ENCODE assay signal across 18 cellular contexts in the genomic region with DNA sequence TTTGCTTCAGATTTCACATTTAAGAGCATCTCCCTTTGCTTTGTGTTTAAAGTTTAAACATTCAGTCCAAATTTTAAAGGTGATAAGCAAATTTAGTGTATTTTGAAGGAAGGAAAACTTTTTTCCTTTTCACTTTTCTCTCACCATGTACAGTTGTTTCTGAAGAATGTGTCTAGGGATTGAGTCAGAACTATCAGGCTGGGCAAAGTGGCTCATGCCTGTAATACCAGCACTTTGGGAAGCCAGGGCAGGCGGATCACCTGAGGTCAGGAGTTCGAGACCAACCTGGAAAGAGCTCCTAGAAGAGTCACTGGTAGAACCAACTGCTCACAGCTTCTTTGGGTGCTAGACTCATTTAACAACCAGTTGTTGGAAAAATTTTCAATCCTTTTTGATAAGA.
"Had no signal": no experiment of that assay in that cellular context is flagged by ENCODE, and none has a peak within 500 bp of the region (broad histone marks: within the 10 kb centered on the region; RNA-seq: fewer than 3 reads in every experiment).

No MANE protein-coding gene starts in this region.

- H3K4me1 ChIP-seq: breast epithelium, spleen had no signal

- DNase-seq: activated CD4-positive, alpha-beta memory T cell treated with anti-CD3 and anti-CD28 coated beads for 36 hours; activated gamma-delta T cell treated with Interleukin-2 at 50 U/mL for 16 hours; activated naive CD8-positive, alpha-beta T cell treated with anti-CD3 and anti-CD28 coated beads, Interleukin-2, amount 10 ng/mL, durations not matched to agents 7 days and 5 days; activated T-cell treated with anti-CD3 and anti-CD28 coated beads, Interleukin-2, amount 50 U/mL, for 48 hours; anterior cingulate cortex; kidney glomerular epithelial cell; posterior cingulate gyrus; spleen; stimulated activated CD4-positive, alpha-beta T cell treated with anti-CD3 and anti-CD28 coated beads, Interleukin-2, amount 100 ng/mL, for 24 hours; stimulated activated naive B cell treated with anti-CD40 and anti-IgM and Interleukin-4, amounts not matched to agents 10 μg/mL and 1 μg/mL and 100 μg/mL, for 72 hours; substantia nigra; SW 1271; T-helper 9 cell; transverse colon had no signal

- H3K4me3 ChIP-seq: breast epithelium, right atrium auricular region, spleen, transverse colon had no signal

- H3K9me3 ChIP-seq: breast epithelium, right atrium auricular region, spleen, transverse colon had no signal

- H3K9me3 Mint-ChIP-seq: activated CD4-positive, alpha-beta memory T cell treated with anti-CD3 and anti-CD28 coated beads for 36 hours; stimulated activated naive B cell treated with anti-CD40 and anti-IgM and Interleukin-4, amounts not matched to agents 10 μg/mL and 1 μg/mL and 100 μg/mL, for 72 hours had no signal

- H3K27ac ChIP-seq: breast epithelium, spleen, transverse colon, VCaP had no signal

- H3K36me3 ChIP-seq: breast epithelium, right atrium auricular region, spleen, transverse colon had no signal

- H3K4me1 Mint-ChIP-seq: activated naive CD8-positive, alpha-beta T cell treated with anti-CD3 and anti-CD28 coated beads, Interleukin-2, amount 10 ng/mL, durations not matched to agents 7 days and 5 days had no signal

- H3K27me3 ChIP-seq: breast epithelium, right atrium auricular region, spleen, transverse colon had no signal

- H3K27ac Mint-ChIP-seq: activated CD4-positive, alpha-beta memory T cell treated with anti-CD3 and anti-CD28 coated beads for 36 hours; activated naive CD8-positive, alpha-beta T cell treated with anti-CD3 and anti-CD28 coated beads, Interleukin-2, amount 10 ng/mL, durations not matched to agents 7 days and 5 days; stimulated activated naive B cell treated with anti-CD40 and anti-IgM and Interleukin-4, amounts not matched to agents 10 μg/mL and 1 μg/mL and 100 μg/mL, for 72 hours had no signal

- H3K4me3 Mint-ChIP-seq: activated CD4-positive, alpha-beta memory T cell treated with anti-CD3 and anti-CD28 coated beads for 36 hours; activated naive CD8-positive, alpha-beta T cell treated with anti-CD3 and anti-CD28 coated beads, Interleukin-2, amount 10 ng/mL, durations not matched to agents 7 days and 5 days; neural crest cell; stimulated activated naive B cell treated with anti-CD40 and anti-IgM and Interleukin-4, amounts not matched to agents 10 μg/mL and 1 μg/mL and 100 μg/mL, for 72 hours had no signal

- ATAC-seq: stimulated activated naive B cell treated with anti-CD40 and anti-IgM and Interleukin-4, amounts not matched to agents 10 μg/mL and 1 μg/mL and 100 μg/mL, for 72 hours had no signal

- H3K27me3 Mint-ChIP-seq: activated CD4-positive, alpha-beta memory T cell treated with anti-CD3 and anti-CD28 coated beads for 36 hours; activated naive CD8-positive, alpha-beta T cell treated with anti-CD3 and anti-CD28 coated beads, Interleukin-2, amount 10 ng/mL, durations not matched to agents 7 days and 5 days; stimulated activated naive B cell treated with anti-CD40 and anti-IgM and Interleukin-4, amounts not matched to agents 10 μg/mL and 1 μg/mL and 100 μg/mL, for 72 hours had no signal

- H3K36me3 Mint-ChIP-seq: activated CD4-positive, alpha-beta memory T cell treated with anti-CD3 and anti-CD28 coated beads for 36 hours; activated naive CD8-positive, alpha-beta T cell treated with anti-CD3 and anti-CD28 coated beads, Interleukin-2, amount 10 ng/mL, durations not matched to agents 7 days and 5 days; stimulated activated naive B cell treated with anti-CD40 and anti-IgM and Interleukin-4, amounts not matched to agents 10 μg/mL and 1 μg/mL and 100 μg/mL, for 72 hours had no signal
